ENCODE assay signal across 1 cellular context in genomic region chr20:33675127-33675954, GRCh38.
TF ChIP-seq lines count a peak whose summit lies in the region.

No MANE protein-coding gene starts in this region.

TF ChIP-seq in HEK293, 187 proteins besides CTCF, POLR2A, EP300 and RAD21 (continued from another document):
- TF ChIP-seq PRDM10 (tag by site-specific recombination; IDR thresholded peaks at IDR 0.05) (peak; percentile 71), GLIS1 (tag by site-specific recombination; IDR thresholded peaks at IDR 0.05) (peak; percentile 98), WT1 (tag by site-specific recombination; IDR thresholded peaks at IDR 0.05) (0 out of 2 replicates have a peak, but pooled peaks have one; percentile 40), GLIS2 (tag by site-specific recombination; IDR thresholded peaks at IDR 0.05) (peak; percentile 82), ZNF654 (tag by site-specific recombination; IDR thresholded peaks at IDR 0.05; ENCODE audit: low read depth) (no peak), SP3 (tag by site-specific recombination; IDR thresholded peaks at IDR 0.05) (peak; percentile 9; the same call in 1 of the 2 replicates)
